Comparison of ENCODE assay signal across 14 cellular contexts in the genomic region with DNA sequence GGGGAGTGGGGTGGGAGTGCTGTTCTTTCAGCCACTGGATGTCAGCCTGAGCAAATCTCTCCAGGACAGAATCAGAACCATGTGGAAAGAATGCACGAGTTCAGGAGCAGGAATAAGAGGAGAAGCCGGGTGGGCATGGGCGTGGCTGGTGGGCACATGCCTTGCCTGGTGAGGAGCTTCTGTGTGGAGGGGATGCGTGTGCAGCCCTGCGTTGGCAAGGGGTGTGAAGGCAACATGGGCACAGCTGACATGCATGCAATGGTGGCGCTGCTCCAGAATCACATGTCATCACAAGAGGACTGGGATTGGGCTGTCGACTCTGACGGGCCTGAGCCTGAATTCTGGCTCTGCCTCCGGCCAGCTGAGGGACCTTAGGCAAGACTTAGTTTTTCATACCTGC.
DNase-seq lines count a peak whose midpoint lies in the region; ATAC-seq and TF ChIP-seq lines count a peak whose summit lies in the region.
"Had no signal": no experiment of that assay in that cellular context is flagged by ENCODE, and none has a peak within 500 bp of the region (broad histone marks: within the 10 kb centered on the region; RNA-seq: fewer than 3 reads in every experiment).

No MANE protein-coding gene starts in this region.

- CTCF ChIA-PET in IMR-90 (lab: Yijun Ruan, JAX): no interaction called here

- H2AK9ac ChIP-seq in IMR-90 (replicated peaks; ENCODE audit: low read depth, low read length, poor library complexity): peak overlapping the region; percentile 1

- peaks cover 6% of the 10 kb centered on the region for H3K9me1 ChIP-seq in IMR-90 (ENCODE audit: insufficient read depth, low read length)

- intact Hi-C loops in IMR-90 (cut with micrococcal nuclease): no loop called here
- intact Hi-C loops in esophagus muscularis mucosa (cut with DNase I): no loop called here
- intact Hi-C loops in psoas muscle (cut with DNase I): no loop called here

- no peak overlapping the region for H2BK12ac ChIP-seq in neuronal stem cell (ENCODE audit: low read length)

- H2AK5ac ChIP-seq in IMR-90 (ENCODE audit: low read depth, low read length) (peak overlapping the region; percentile 64; the same call in 1 of the 2 replicates), neuronal stem cell (ENCODE audit: low read depth, low read length) (peak overlapping the region; percentile 7)

- H4K91ac ChIP-seq in IMR-90 (ENCODE audit: insufficient read depth, low read depth, low read length): no peak overlapping the region; the same call in 1 of the 2 replicates
- H4K91ac ChIP-seq in neuronal stem cell (ENCODE audit: low read depth, low read length, poor library complexity): no peak overlapping the region

- H3K14ac ChIP-seq in IMR-90 (replicated peaks; ENCODE audit: low read depth, low read length) (no peak overlapping the region), neuronal stem cell (ENCODE audit: low read length) (no peak overlapping the region)

- H3K27me3 ChIP-seq in IMR-90 (ENCODE audit: control insufficient read depth, insufficient read depth, low read length) (no peaks in the 10 kb centered on the region), esophagus muscularis mucosa (peaks cover 0 to 14% (median 0%) of the 10 kb centered on the region in 4 donors), neuronal stem cell (ENCODE audit: control insufficient read depth in 3 of 3, insufficient read depth in 3 of 3, low read depth in 1 of 3, low read length in 3 of 3) (no peaks in the 10 kb centered on the region), psoas muscle (ENCODE audit: insufficient read depth in 3 of 3, low read length in 2 of 3) (no peaks in the 10 kb centered on the region)
- H3K27me3 ChIP-seq: BLaER1 treated with 17β-estradiol and CSF1 and Interleukin-3, amounts not matched to agents 10 nM and 100 nM had no signal

- H3K4me2 ChIP-seq in IMR-90 (ENCODE audit: low read depth, low read length) (no peak overlapping the region), neuronal stem cell (ENCODE audit: insufficient read depth, low read length, poor library complexity, severe bottlenecking) (no peak overlapping the region)
- H3K4me2 ChIP-seq: BLaER1 treated with 17β-estradiol and CSF1 and Interleukin-3, amounts not matched to agents 10 nM and 100 nM had no signal

- H2BK15ac ChIP-seq in IMR-90 (ENCODE audit: low read depth, low read length): no peak overlapping the region
- H2BK15ac ChIP-seq in neuronal stem cell (ENCODE audit: low read length): no peak overlapping the region

- H2BK20ac ChIP-seq in IMR-90 (ENCODE audit: low read depth, low read length): no peak overlapping the region

- H4K8ac ChIP-seq in IMR-90 (ENCODE audit: low read depth in 2 of 2, low read length in 2 of 2) (no peak overlapping the region; a peak in 1 of 4 replicates), neuronal stem cell (ENCODE audit: low read depth, low read length) (no peak overlapping the region)

- no peak overlapping the region for H2AFZ ChIP-seq in IMR-90 (replicated peaks; ENCODE audit: low read length, poor library complexity)
- no peak overlapping the region for H2AFZ ChIP-seq in neuronal stem cell (ENCODE audit: low read length)

- dilution Hi-C loops in IMR-90 (cut with HindIII; ENCODE audit: low sequenced_read_pairs, unreplicated experiment): no loop called here

- no peak overlapping the region for H2BK5ac ChIP-seq in IMR-90 (ENCODE audit: low read depth, low read length, poor library complexity, severe bottlenecking)
- H2BK5ac ChIP-seq in neuronal stem cell (ENCODE audit: low read length): no peak overlapping the region

- H3K56ac ChIP-seq in IMR-90 (ENCODE audit: extremely low read depth, insufficient read depth, low read length): no peak overlapping the region

- TF ChIP-seq CTCF in IMR-90 (conservative IDR thresholded peaks at IDR 0.05; ENCODE audit: low read depth, low read length): no peak
- no peak for TF ChIP-seq CTCF in esophagus muscularis mucosa (IDR thresholded peaks at IDR 0.05)
- TF ChIP-seq CTCF in psoas muscle (IDR thresholded peaks at IDR 0.05): no peak

- no peak for TF ChIP-seq RAD21 in IMR-90 (IDR thresholded peaks at IDR 0.05; ENCODE audit: low read length)

- H3K36me3 ChIP-seq in IMR-90 (ENCODE audit: control insufficient read depth, insufficient read depth, low read length): no peaks in the 10 kb centered on the region
- no peaks in the 10 kb centered on the region for H3K36me3 ChIP-seq in esophagus muscularis mucosa
- H3K36me3 ChIP-seq in neuronal stem cell (replicated peaks in 1 of 2; ENCODE audit: control insufficient read depth in 2 of 2, insufficient read depth in 2 of 2, low read length in 2 of 2): no peaks in the 10 kb centered on the region
- H3K36me3 ChIP-seq in psoas muscle (ENCODE audit: insufficient read depth in 1 of 2, low read depth in 1 of 2): no peaks in the 10 kb centered on the region
- H3K36me3 ChIP-seq: BLaER1 treated with 17β-estradiol and CSF1 and Interleukin-3, amounts not matched to agents 10 nM and 100 nM had no signal

- no peak overlapping the region for H3K9ac ChIP-seq in IMR-90 (ENCODE audit: low read depth, low read length)
- no peak overlapping the region for H3K9ac ChIP-seq in neuronal stem cell (ENCODE audit: low read depth, low read length, poor library complexity)
- H3K9ac ChIP-seq: BLaER1 treated with 17β-estradiol and CSF1 and Interleukin-3, amounts not matched to agents 10 nM and 100 nM had no signal

- H3K9me3 ChIP-seq in IMR-90 (ENCODE audit: control insufficient read depth, insufficient read depth, low read length) (no peaks in the 10 kb centered on the region), esophagus muscularis mucosa (no peaks in the 10 kb centered on the region), neuronal stem cell (replicated peaks in 1 of 2; ENCODE audit: control insufficient read depth in 2 of 2, insufficient read depth in 1 of 2, low read depth in 1 of 2, low read length in 2 of 2) (no peaks in the 10 kb centered on the region), psoas muscle (no peaks in the 10 kb centered on the region)
- H3K9me3 ChIP-seq: BLaER1 treated with 17β-estradiol and CSF1 and Interleukin-3, amounts not matched to agents 10 nM and 100 nM had no signal

- BruUV-seq in IMR-90 (replicated peaks; lab: Mats Ljungman, UMichigan): no TSS peak

- no peak overlapping the region for H3K27ac ChIP-seq in IMR-90 (ENCODE audit: insufficient read depth, low read length)
- no peak overlapping the region for H3K27ac ChIP-seq in esophagus muscularis mucosa (replicated peaks in 1 of 4)
- H3K27ac ChIP-seq in neuronal stem cell (replicated peaks; ENCODE audit: low read length): no peak overlapping the region
- H3K27ac ChIP-seq in psoas muscle: no peak overlapping the region
- H3K27ac ChIP-seq: BLaER1 treated with 17β-estradiol and CSF1 and Interleukin-3, amounts not matched to agents 10 nM and 100 nM had no signal

- in situ Hi-C loops in IMR-90 (cut with MboI; ENCODE audit: low sequenced_read_pairs): no loop called here

- H3K18ac ChIP-seq in IMR-90 (ENCODE audit: low read depth, low read length) (no peak overlapping the region), neuronal stem cell (ENCODE audit: low read length) (peak overlapping the region; percentile 38)

- H3K4me3 ChIP-seq in IMR-90 (ENCODE audit: insufficient read depth, low read depth, low read length): no peak overlapping the region
- H3K4me3 ChIP-seq in esophagus muscularis mucosa: no peak overlapping the region
- no peak overlapping the region for H3K4me3 ChIP-seq in neuronal stem cell (ENCODE audit: low read length in 2 of 2)
- H3K4me3 ChIP-seq in psoas muscle: no peak overlapping the region
- H3K4me3 ChIP-seq: BLaER1 treated with 17β-estradiol and CSF1 and Interleukin-3, amounts not matched to agents 10 nM and 100 nM; GM12878 had no signal

- DNase-seq in IMR-90 (no peak), esophagus muscularis mucosa (ENCODE audit: extremely low spot score) (peak; percentile 90), neuronal stem cell (ENCODE audit: low spot score) (no peak), cerebellum (ENCODE audit: low spot score) (no peak), psoas muscle (no peak)
- DNase-seq: Calu3; CD8-positive, alpha-beta T cell; DMS53; DND-41; EL; HCEC 1CT had no signal

- peak overlapping the region; percentile 30; the same call in 1 of the 2 replicates for H2BK120ac ChIP-seq in IMR-90 (ENCODE audit: low read depth, low read length)
- H2BK120ac ChIP-seq in neuronal stem cell (ENCODE audit: low read depth, low read length): no peak overlapping the region

- WGBS in IMR-90 (ENCODE audit: extremely low coverage in 2 of 2, insufficient read length in 1 of 2), 2 experiments: 97% methylated on average over 5 of the region's 9 CpGs; no CpG with 5 or more reads in 1 of the 2 experiments
- WGBS in esophagus muscularis mucosa: 94% methylated on average over 9 of the region's 9 CpGs
- no CpG with 5 or more reads among the region's 9 CpGs for WGBS in neuronal stem cell (ENCODE audit: extremely low coverage in 2 of 2, insufficient read length in 2 of 2, insufficient replicate concordance in 1 of 2), 2 donors
- 67 to 76% (median 68%) methylated on average over 9 of the region's 9 CpGs for WGBS in psoas muscle, 3 donors

- H4K20me1 ChIP-seq in IMR-90 (ENCODE audit: insufficient read depth, low read length): no peaks in the 10 kb centered on the region
- H4K20me1 ChIP-seq: BLaER1 treated with 17β-estradiol and CSF1 and Interleukin-3, amounts not matched to agents 10 nM and 100 nM had no signal

- no peak overlapping the region for H4K5ac ChIP-seq in IMR-90 (ENCODE audit: low read depth, low read length)

- H3K23ac ChIP-seq in IMR-90 (ENCODE audit: low read depth, low read length) (no peak overlapping the region), neuronal stem cell (ENCODE audit: low read depth, low read length, poor library complexity) (no peak overlapping the region)

- TF ChIP-seq EP300 in esophagus muscularis mucosa (IDR thresholded peaks at IDR 0.05): no peak

- no peak overlapping the region; the same call in 1 of the 2 replicates for H3K4ac ChIP-seq in IMR-90 (ENCODE audit: low read depth, low read length)
- no peak overlapping the region for H3K4ac ChIP-seq in neuronal stem cell (ENCODE audit: low read length)

- H3K79me1 ChIP-seq in IMR-90 (ENCODE audit: low read depth in 1 of 2, low read length in 2 of 2): peaks cover 0 to 5% of the 10 kb centered on the region in 2 experiments; a peak in 1 of 4 replicates
- no peaks in the 10 kb centered on the region for H3K79me1 ChIP-seq in neuronal stem cell (ENCODE audit: low read depth, low read length)

- peaks cover 8% of the 10 kb centered on the region; the same call in 1 of the 2 replicates for H3K4me1 ChIP-seq in IMR-90 (ENCODE audit: control insufficient read depth, insufficient read depth, low read length)
- H3K4me1 ChIP-seq in esophagus muscularis mucosa: peaks cover 0 to 4% (median 0%) of the 10 kb centered on the region in 4 donors
- H3K4me1 ChIP-seq in neuronal stem cell (ENCODE audit: control insufficient read depth in 2 of 2, insufficient read depth in 1 of 2, low read depth in 1 of 2, low read length in 2 of 2): peaks cover 4 to 14% of the 10 kb centered on the region in 2 donors
- H3K4me1 ChIP-seq in psoas muscle: no peaks in the 10 kb centered on the region

- ATAC-seq in IMR-90 (ENCODE audit: low read depth) (no peak), GM18511 (IDR thresholded peaks at IDR 0.05; ENCODE audit: unreplicated experiment) (no peak), psoas muscle (no peak)
- ATAC-seq: CD8-positive, alpha-beta T cell; GM12878 had no signal

- POLR2A ChIA-PET in IMR-90 (lab: Charles Lee; ENCODE audit: unreplicated experiment): interaction anchor here (0.6 kb wide), 1 partner anchor 86 kb away, joined by 3 read pairs; no protein-coding TSS in a partner anchor

- TF ChIP-seq POLR2A in IMR-90 (IDR thresholded peaks at IDR 0.05; ENCODE audit: low read depth, low read length) (no peak), esophagus muscularis mucosa (IDR thresholded peaks at IDR 0.05; ENCODE audit: low read depth) (no peak)
